In the genomic region with DNA sequence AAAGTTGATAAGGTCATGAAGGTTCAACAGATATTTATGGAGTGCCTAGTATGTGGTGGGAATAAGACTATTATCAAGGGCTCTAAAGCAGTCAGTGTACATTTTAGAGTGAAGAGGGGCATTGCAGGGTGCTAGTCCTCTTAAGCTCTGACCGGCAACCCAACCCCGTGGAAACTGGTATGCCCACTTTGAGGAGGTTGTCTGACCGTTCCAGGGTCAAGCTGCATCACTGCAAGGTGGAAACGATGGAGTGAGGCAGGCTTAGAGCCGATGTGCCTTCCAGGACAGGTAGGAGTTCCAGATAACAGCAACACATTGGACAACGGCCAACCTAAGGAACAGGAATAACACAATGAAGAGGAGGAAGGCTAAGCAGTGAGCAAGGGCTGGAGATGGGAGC, we compare ENCODE assay signal across 23 cellular contexts. TPM values are rescaled to one million over a fixed set of nuclear protein-coding genes. Genes with fewer than 3 reads are reported as not detected.
DNase-seq lines count a peak whose midpoint lies in the region; ATAC-seq, FAIRE-seq and TF ChIP-seq lines count a peak whose summit lies in the region.
"Had no signal": no experiment of that assay in that cellular context is flagged by ENCODE, and none has a peak within 500 bp of the region (broad histone marks: within the 10 kb centered on the region; RNA-seq: fewer than 3 reads in every experiment).

No MANE protein-coding gene starts in this region.

- WGBS in HepG2 (ENCODE audit: low lambda C conversion rate), result 91% methylated on average over 6 of the region's 6 CpGs
- WGBS in right lobe of liver (ENCODE audit: insufficient coverage, low coverage, low lambda C conversion rate, missing lambda C conversion rate), result 68% methylated on average over 3 of the region's 6 CpGs
- 80 to 94% (median 81%) methylated on average over 6 of the region's 6 CpGs for WGBS in psoas muscle, 3 donors

- TF ChIP-seq POLR2A in HepG2 (IDR thresholded peaks at IDR 0.05; ENCODE audit: insufficient read depth in 1 of 2, low read depth in 2 of 2, low read length in 2 of 2), result no peak
- no peak for TF ChIP-seq POLR2A in right lobe of liver (IDR thresholded peaks at IDR 0.05)
- TF ChIP-seq POLR2A in GM12891 (IDR thresholded peaks at IDR 0.05; ENCODE audit: low read depth, low read length), result no peak

- TF ChIP-seq CTCF in HepG2 (CRISPR knock-in tag; IDR thresholded peaks at IDR 0.05), result no peak
- no peak for TF ChIP-seq CTCF in right lobe of liver (IDR thresholded peaks at IDR 0.05)
- no peak for TF ChIP-seq CTCF in kidney (IDR thresholded peaks at IDR 0.05; ENCODE audit: borderline replicate concordance, extremely low read depth, insufficient read depth)
- TF ChIP-seq CTCF in psoas muscle (IDR thresholded peaks at IDR 0.05), result no peak

- DNase-seq in HepG2 (ENCODE audit: low spot score) (no peak), right lobe of liver (no peak), kidney (peak; percentile 14), psoas muscle (no peak), GM12891 (ENCODE audit: insufficient read length, low spot score) (no peak)
- DNase-seq in activated T-cell treated with anti-CD3 and anti-CD28 coated beads, Interleukin-2, amount 50 U/mL, for 72 hours, result no peak
- DNase-seq: CD4-positive, CD25-positive, alpha-beta regulatory T cell; EL; GF-D8; KBM-7; NCI-H1092; NCI-H1436; NCI-H1930; NCI-H2227 treated with DMSO at 0.1 percent for 48 hours; NCI-H510A; NCI-H748 treated with DMSO at 0.1 percent for 48 hours; SJCRH30 had no signal

- FAIRE-seq in HepG2 (lab: Jason Lieb, UNC), result peak; percentile 8
- no peak for FAIRE-seq in kidney (lab: Jason Lieb, UNC)
- no peak for FAIRE-seq in GM12891 (lab: Jason Lieb, UNC)
- FAIRE-seq: A549, GM19239, H54, RCC 7860 had no signal

- H3K9me3 ChIP-seq in HepG2 (ENCODE audit: low read length), result no peaks in the 10 kb centered on the region
- H3K9me3 ChIP-seq in right lobe of liver, result no peaks in the 10 kb centered on the region
- no peaks in the 10 kb centered on the region for H3K9me3 ChIP-seq in kidney (ENCODE audit: control insufficient read depth in 1 of 2, low read length in 2 of 2)
- H3K9me3 ChIP-seq in psoas muscle, result no peaks in the 10 kb centered on the region
- H3K9me3 ChIP-seq: A549, SJCRH30 had no signal

- H3K79me2 ChIP-seq in HepG2 (ENCODE audit: insufficient read depth, low read length), result no peaks in the 10 kb centered on the region

- H3K27me3 ChIP-seq in HepG2 (ENCODE audit: control insufficient read depth in 1 of 2, insufficient read depth in 2 of 2, low read length in 2 of 2) (peaks cover 0 to 2% of the 10 kb centered on the region in 2 experiments; a peak in 2 of 5 replicates), right lobe of liver (peaks cover 0 to 11% of the 10 kb centered on the region in 2 donors), psoas muscle (ENCODE audit: insufficient read depth in 3 of 3, low read length in 2 of 3) (no peaks in the 10 kb centered on the region)
- H3K27me3 ChIP-seq: SJCRH30 had no signal

- H3K36me3 Mint-ChIP-seq in activated T-cell treated with anti-CD3 and anti-CD28 coated beads, Interleukin-2, amount 50 U/mL, for 72 hours (ENCODE audit: insufficient read depth in 2 of 2), result peaks cover 3 to 7% of the 10 kb centered on the region in 2 donors

- H4K20me1 ChIP-seq in HepG2 (ENCODE audit: insufficient read depth, low read length), result no peaks in the 10 kb centered on the region

- H3K4me2 ChIP-seq in HepG2 (ENCODE audit: low read depth, low read length), result no peak overlapping the region
- H3K4me2 ChIP-seq: A549 had no signal

- H3K27me3 Mint-ChIP-seq in activated T-cell treated with anti-CD3 and anti-CD28 coated beads, Interleukin-2, amount 50 U/mL, for 72 hours (ENCODE audit: low read depth), result peaks cover 15% of the 10 kb centered on the region

- BruUV-seq in HepG2 (replicated peaks; lab: Mats Ljungman, UMichigan), result no TSS peak

- no peak overlapping the region for H3K4me3 Mint-ChIP-seq in activated T-cell treated with anti-CD3 and anti-CD28 coated beads, Interleukin-2, amount 50 U/mL, for 72 hours

- TF ChIP-seq RAD21 in HepG2 (CRISPR knock-in tag; IDR thresholded peaks at IDR 0.05), result no peak

- H3K9ac ChIP-seq in HepG2 (ENCODE audit: insufficient read depth, low read depth, low read length) (no peak overlapping the region), kidney (ENCODE audit: low read length in 2 of 2) (no peak overlapping the region)

- no peaks in the 10 kb centered on the region for H3K4me1 Mint-ChIP-seq in activated T-cell treated with anti-CD3 and anti-CD28 coated beads, Interleukin-2, amount 50 U/mL, for 72 hours (ENCODE audit: low read depth)

- POLR2A ChIA-PET in HepG2 (lab: Yijun Ruan, JAX), result interaction anchor here (0.7 to 1.6 kb wide), 3 partner anchors 11 to 1068 kb away, joined by 3 to 5 read pairs (median 4); no protein-coding TSS in a partner anchor

- H3K4me1 ChIP-seq in HepG2 (ENCODE audit: insufficient read depth, low read length) (peaks cover 32% of the 10 kb centered on the region), right lobe of liver (peaks cover 0 to 21% (median 0%) of the 10 kb centered on the region in 4 donors), kidney (ENCODE audit: control insufficient read depth in 1 of 2, insufficient read depth in 1 of 2, low read depth in 1 of 2, low read length in 2 of 2) (peaks cover 0 to 3% of the 10 kb centered on the region in 2 donors), psoas muscle (peaks cover 6% of the 10 kb centered on the region)
- H3K4me1 ChIP-seq: A549, SJCRH30 had no signal

- ATAC-seq in HepG2 (no peak), right lobe of liver (no peak), psoas muscle (no peak), HG02678 (IDR thresholded peaks at IDR 0.05; ENCODE audit: unreplicated experiment) (no peak)
- no peak for ATAC-seq in activated T-cell treated with anti-CD3 and anti-CD28 coated beads, Interleukin-2, amount 50 U/mL, for 72 hours (replicated peaks in 1 of 2)
- ATAC-seq: A549 had no signal

- no peak overlapping the region for H3K27ac Mint-ChIP-seq in activated T-cell treated with anti-CD3 and anti-CD28 coated beads, Interleukin-2, amount 50 U/mL, for 72 hours
- H3K27ac Mint-ChIP-seq: CD4-positive, CD25-positive, alpha-beta regulatory T cell had no signal

- no peak overlapping the region for H2AFZ ChIP-seq in HepG2 (ENCODE audit: low read length)

- H3K4me3 ChIP-seq in HepG2 (replicated peaks in 1 of 3; ENCODE audit: insufficient read depth in 1 of 3, low read depth in 2 of 3, low read length in 3 of 3) (no peak overlapping the region), right lobe of liver (no peak overlapping the region), kidney (ENCODE audit: low read length in 2 of 2) (no peak overlapping the region), psoas muscle (no peak overlapping the region)
- H3K4me3 ChIP-seq: A549, SJCRH30 had no signal

- H3K27ac ChIP-seq in HepG2 (ENCODE audit: extremely low read length, insufficient read depth, low read length) (no peak overlapping the region), right lobe of liver (no peak overlapping the region), kidney (ENCODE audit: low read depth in 2 of 2, low read length in 2 of 2) (no peak overlapping the region), psoas muscle (peak overlapping the region; percentile 30)
- H3K27ac ChIP-seq: A549, SJCRH30 had no signal

- intact Hi-C loops in HepG2 (cut with micrococcal nuclease; ENCODE audit: unreplicated experiment), result no loop called here
- intact Hi-C loops in right lobe of liver (cut with DNase I), result loop anchor here in 1 of 2 donors (10.0 kb wide), 2 partner anchors 55 kb away; no protein-coding TSS in a partner anchor
- intact Hi-C loops in kidney (cut with DNase I), result loop anchor here (10.0 kb wide), 1 partner anchor 215 kb away; no protein-coding TSS in a partner anchor
- intact Hi-C loops in psoas muscle (cut with DNase I), result loop anchor here in 1 of 2 donors (10.0 kb wide), 1 partner anchor 335 kb away; a partner anchor contains a TSS

- no peaks in the 10 kb centered on the region for H3K9me3 Mint-ChIP-seq in activated T-cell treated with anti-CD3 and anti-CD28 coated beads, Interleukin-2, amount 50 U/mL, for 72 hours
- H3K9me3 Mint-ChIP-seq: CD4-positive, CD25-positive, alpha-beta regulatory T cell had no signal

- CTCF ChIA-PET in HepG2 (lab: Yijun Ruan, JAX; ENCODE audit: low intra/inter-chr PET ratio, low total read pairs), result no interaction called here

- TF ChIP-seq EP300 in HepG2 (IDR thresholded peaks at IDR 0.05; ENCODE audit: low read depth in 2 of 2, low read length in 2 of 2), result no peak
- no peak for TF ChIP-seq EP300 in HepG2 (CRISPR knock-in tag; IDR thresholded peaks at IDR 0.05; ENCODE audit: borderline replicate concordance)

- in situ Hi-C loops in HepG2 (cut with HindIII; ENCODE audit: extremely low pct_ligation_motif_present, low pct_unique_long_range_greater_than_20kb), result no loop called here

- peaks cover 0 to 2% of the 10 kb centered on the region in 2 experiments; a peak in 2 of 5 replicates for H3K36me3 ChIP-seq in HepG2 (replicated peaks in 1 of 2; ENCODE audit: control insufficient read depth in 1 of 2, insufficient read depth in 2 of 2, low read length in 2 of 2)
- no peaks in the 10 kb centered on the region for H3K36me3 ChIP-seq in right lobe of liver
- no peaks in the 10 kb centered on the region for H3K36me3 ChIP-seq in kidney (ENCODE audit: control insufficient read depth in 1 of 2, insufficient read depth in 2 of 2, low read length in 2 of 2)
- H3K36me3 ChIP-seq in psoas muscle (ENCODE audit: insufficient read depth in 1 of 2, low read depth in 1 of 2), result peaks cover 0 to 53% of the 10 kb centered on the region in 2 donors

RNA-seq across cellular contexts. Expression of a gene that starts 1.4 kb away (rescaled TPM):
- total RNA-seq in HepG2 (2016; rRNA removed; fragmentation: Illumina TruSeq; extraction: Trizol), result 0.36 and 1.2 TPM in 2 replicates
- not detected in 2 replicates for total RNA-seq in HepG2 (2016; cell fraction: cytosol; rRNA removed; fragmentation: Illumina TruSeq; extraction: Trizol; ENCODE audit: low read depth)
- 0.25 and 0.54 TPM in 2 replicates for total RNA-seq in HepG2 (2016; cell fraction: insoluble cytoplasmic fraction; rRNA removed; fragmentation: Illumina TruSeq; extraction: Trizol)
- 0.24 and 0.25 TPM in 2 replicates for total RNA-seq in HepG2 (2016; cell fraction: membrane; rRNA removed; fragmentation: Illumina TruSeq; extraction: Trizol)
- 0.53 and 1.4 TPM in 2 replicates for total RNA-seq in HepG2 (2016; cell fraction: nucleus; rRNA removed; fragmentation: Illumina TruSeq; extraction: Trizol)
- 2.3 and 2.6 TPM in 2 replicates for polyA plus RNA-seq in HepG2 (2011; rRNA removed)
- polyA plus RNA-seq in HepG2 (2011; cell fraction: cytosol; rRNA removed), result 1.3 and 2.9 TPM in 2 replicates
- 22.6 and 33.5 TPM in 2 replicates for polyA plus RNA-seq in HepG2 (2011; cell fraction: nucleus; rRNA removed)
- polyA plus RNA-seq in HepG2 (2012), result 1.8 TPM in 2 replicates
- polyA plus RNA-seq in HepG2 (2016; cell fraction: cytosol; fragmentation: Illumina TruSeq; extraction: Trizol; ENCODE audit: low read depth), result 0.14 TPM in 1 of 2 replicates, not detected in the other
- 0.46 TPM in 1 of 2 replicates, not detected in the other for polyA plus RNA-seq in HepG2 (2016; cell fraction: insoluble cytoplasmic fraction; fragmentation: Illumina TruSeq; extraction: Trizol; ENCODE audit: low read depth)
- 0.25 TPM in 1 of 2 replicates, not detected in the other for polyA plus RNA-seq in HepG2 (2016; cell fraction: membrane; fragmentation: Illumina TruSeq; extraction: Trizol; ENCODE audit: low read depth)
- polyA plus RNA-seq in HepG2 (2016; cell fraction: nucleus; fragmentation: Illumina TruSeq; extraction: Trizol; ENCODE audit: insufficient read depth, low read depth), result 2.6 and 2.7 TPM in 2 replicates
- 0.54 and 2.7 TPM in 2 replicates for polyA minus RNA-seq in HepG2 (2011; rRNA and poly(A)+ RNA removed; ENCODE audit: low replicate concordance)
- polyA minus RNA-seq in HepG2 (2011; cell fraction: cytosol; rRNA and poly(A)+ RNA removed), result not detected in 2 replicates
- 1.7 and 2.1 TPM in 2 replicates for polyA minus RNA-seq in HepG2 (2011; cell fraction: nucleus; rRNA and poly(A)+ RNA removed)
- total RNA-seq in right lobe of liver, result 1 to 10 TPM in 5 of 6 experiments, under 1 TPM in 1; 0.88 to 4.3 (median 1.6) TPM
- 1.4 TPM for total RNA-seq in kidney
- 1.3 TPM for polyA plus RNA-seq in kidney (ENCODE audit: insufficient read depth, low read depth, low replicate concordance)
- under 1 TPM in 1 of 4 donors, not detected in 3; 0.46 TPM for total RNA-seq in psoas muscle
- polyA plus RNA-seq in psoas muscle, result 1 to 10 TPM in 1 of 3 donors, under 1 TPM in 2; 0.26 to 3.6 (median 0.44) TPM
- 0.65 TPM for polyA plus RNA-seq in GM12891 (2012; ENCODE audit: low read depth, missing spikeins)
- total RNA-seq in activated T-cell treated with anti-CD3 and anti-CD28 coated beads, Interleukin-2, amount 50 U/mL, for 72 hours, result 1 to 10 TPM; 4.9 to 7.6 TPM

RNA-seq across cellular contexts. Expression of a gene that starts 13.2 kb away (rescaled TPM):
- total RNA-seq in HepG2 (2016; rRNA removed; fragmentation: Illumina TruSeq; extraction: Trizol) (37.0 and 48.9 TPM in 2 replicates), right lobe of liver (10 to 100 TPM; 17.2 to 82.3 (median 30.4) TPM), kidney (66.2 TPM), psoas muscle (10 to 100 TPM; 11.9 to 20.9 (median 14.9) TPM)
- 20.8 and 25.9 TPM in 2 replicates for total RNA-seq in HepG2 (2016; cell fraction: cytosol; rRNA removed; fragmentation: Illumina TruSeq; extraction: Trizol; ENCODE audit: low read depth)
- total RNA-seq in HepG2 (2016; cell fraction: insoluble cytoplasmic fraction; rRNA removed; fragmentation: Illumina TruSeq; extraction: Trizol), result 42.7 and 51.6 TPM in 2 replicates
- 26.7 and 29.9 TPM in 2 replicates for total RNA-seq in HepG2 (2016; cell fraction: membrane; rRNA removed; fragmentation: Illumina TruSeq; extraction: Trizol)
- total RNA-seq in HepG2 (2016; cell fraction: nucleus; rRNA removed; fragmentation: Illumina TruSeq; extraction: Trizol), result 42.0 and 44.6 TPM in 2 replicates
- polyA plus RNA-seq in HepG2 (2011; rRNA removed) (119 and 129 TPM in 2 replicates), kidney (ENCODE audit: insufficient read depth, low read depth, low replicate concordance) (120 TPM), psoas muscle (10 to 100 TPM; 13.1 to 29.0 (median 14.5) TPM)
- polyA plus RNA-seq in HepG2 (2011; cell fraction: cytosol; rRNA removed), result 118 and 122 TPM in 2 replicates
- 242 and 245 TPM in 2 replicates for polyA plus RNA-seq in HepG2 (2011; cell fraction: nucleus; rRNA removed)
- polyA plus RNA-seq in HepG2 (2012), result 63.5 and 90.0 TPM in 2 replicates
- polyA plus RNA-seq in HepG2 (2016; cell fraction: cytosol; fragmentation: Illumina TruSeq; extraction: Trizol; ENCODE audit: low read depth), result 24.1 and 27.7 TPM in 2 replicates
- 63.3 and 64.7 TPM in 2 replicates for polyA plus RNA-seq in HepG2 (2016; cell fraction: insoluble cytoplasmic fraction; fragmentation: Illumina TruSeq; extraction: Trizol; ENCODE audit: low read depth)
- polyA plus RNA-seq in HepG2 (2016; cell fraction: membrane; fragmentation: Illumina TruSeq; extraction: Trizol; ENCODE audit: low read depth), result 36.5 and 39.6 TPM in 2 replicates
- 101 and 104 TPM in 2 replicates for polyA plus RNA-seq in HepG2 (2016; cell fraction: nucleus; fragmentation: Illumina TruSeq; extraction: Trizol; ENCODE audit: insufficient read depth, low read depth)
- polyA minus RNA-seq in HepG2 (2011; rRNA and poly(A)+ RNA removed; ENCODE audit: low replicate concordance), result 155 and 173 TPM in 2 replicates
- 37.4 and 40.5 TPM in 2 replicates for polyA minus RNA-seq in HepG2 (2011; cell fraction: cytosol; rRNA and poly(A)+ RNA removed)
- polyA minus RNA-seq in HepG2 (2011; cell fraction: nucleus; rRNA and poly(A)+ RNA removed), result 76.9 and 109 TPM in 2 replicates
- polyA plus RNA-seq in GM12891 (2012; ENCODE audit: low read depth, missing spikeins), result 90.6 TPM
- 10 to 100 TPM; 73.2 to 93.0 TPM for total RNA-seq in activated T-cell treated with anti-CD3 and anti-CD28 coated beads, Interleukin-2, amount 50 U/mL, for 72 hours

RNA-seq across cellular contexts. Expression of a gene that starts 27.4 kb away (rescaled TPM):
- 0.07 TPM in 1 of 2 replicates, not detected in the other for total RNA-seq in HepG2 (2016; rRNA removed; fragmentation: Illumina TruSeq; extraction: Trizol)
- not detected in 2 replicates for total RNA-seq in HepG2 (2016; cell fraction: cytosol; rRNA removed; fragmentation: Illumina TruSeq; extraction: Trizol; ENCODE audit: low read depth)
- total RNA-seq in HepG2 (2016; cell fraction: insoluble cytoplasmic fraction; rRNA removed; fragmentation: Illumina TruSeq; extraction: Trizol), result 0.12 and 0.19 TPM in 2 replicates
- total RNA-seq in HepG2 (2016; cell fraction: membrane; rRNA removed; fragmentation: Illumina TruSeq; extraction: Trizol), result 0.07 TPM in 1 of 2 replicates, not detected in the other
- 0.65 TPM in 1 of 2 replicates, not detected in the other for total RNA-seq in HepG2 (2016; cell fraction: nucleus; rRNA removed; fragmentation: Illumina TruSeq; extraction: Trizol)
- polyA plus RNA-seq in HepG2 (2011; rRNA removed), result 0.13 and 0.14 TPM in 2 replicates
- 0.12 and 0.23 TPM in 2 replicates for polyA plus RNA-seq in HepG2 (2011; cell fraction: cytosol; rRNA removed)
- polyA plus RNA-seq in HepG2 (2011; cell fraction: nucleus; rRNA removed), result 0.37 and 0.42 TPM in 2 replicates
- polyA plus RNA-seq in HepG2 (2012), result 0.09 and 0.24 TPM in 2 replicates
- not detected in 2 replicates for polyA plus RNA-seq in HepG2 (2016; cell fraction: cytosol; fragmentation: Illumina TruSeq; extraction: Trizol; ENCODE audit: low read depth)
- polyA plus RNA-seq in HepG2 (2016; cell fraction: insoluble cytoplasmic fraction; fragmentation: Illumina TruSeq; extraction: Trizol; ENCODE audit: low read depth), result 0.20 TPM in 1 of 2 replicates, not detected in the other
- polyA plus RNA-seq in HepG2 (2016; cell fraction: membrane; fragmentation: Illumina TruSeq; extraction: Trizol; ENCODE audit: low read depth), result not detected in 2 replicates
- polyA plus RNA-seq in HepG2 (2016; cell fraction: nucleus; fragmentation: Illumina TruSeq; extraction: Trizol; ENCODE audit: insufficient read depth, low read depth), result 0.52 TPM in 1 of 2 replicates, not detected in the other
- polyA minus RNA-seq in HepG2 (2011; rRNA and poly(A)+ RNA removed; ENCODE audit: low replicate concordance), result 1.4 TPM in 1 of 2 replicates, not detected in the other
- polyA minus RNA-seq in HepG2 (2011; cell fraction: cytosol; rRNA and poly(A)+ RNA removed), result not detected in 2 replicates
- polyA minus RNA-seq in HepG2 (2011; cell fraction: nucleus; rRNA and poly(A)+ RNA removed), result not detected in 2 replicates
- under 1 TPM in 2 of 6 experiments, not detected in 4; 0.14 to 0.25 TPM for total RNA-seq in right lobe of liver
- 0.31 TPM for total RNA-seq in kidney
- polyA plus RNA-seq in kidney (ENCODE audit: insufficient read depth, low read depth, low replicate concordance), result 2.1 TPM
- total RNA-seq in psoas muscle, result 100 to 1,000 TPM; 387 to 784 (median 462) TPM
- polyA plus RNA-seq in psoas muscle, result 100 to 1,000 TPM; 136 to 315 (median 282) TPM
- 0.15 TPM for polyA plus RNA-seq in GM12891 (2012; ENCODE audit: low read depth, missing spikeins)
- under 1 TPM in 1 of 2 donors, not detected in 1; 0.36 TPM for total RNA-seq in activated T-cell treated with anti-CD3 and anti-CD28 coated beads, Interleukin-2, amount 50 U/mL, for 72 hours
- total RNA-seq: CD4-positive, CD25-positive, alpha-beta regulatory T cell had no signal
- polyA plus RNA-seq: BJ had no signal

RNA-seq across cellular contexts. Expression of a gene that starts 34.4 kb away (rescaled TPM):
- total RNA-seq in HepG2 (2016; rRNA removed; fragmentation: Illumina TruSeq; extraction: Trizol) (not detected in 2 replicates), right lobe of liver (not detected), kidney (not detected), psoas muscle (not detected)
- total RNA-seq in HepG2 (2016; cell fraction: cytosol; rRNA removed; fragmentation: Illumina TruSeq; extraction: Trizol; ENCODE audit: low read depth), result not detected in 2 replicates
- total RNA-seq in HepG2 (2016; cell fraction: insoluble cytoplasmic fraction; rRNA removed; fragmentation: Illumina TruSeq; extraction: Trizol), result not detected in 2 replicates
- not detected in 2 replicates for total RNA-seq in HepG2 (2016; cell fraction: membrane; rRNA removed; fragmentation: Illumina TruSeq; extraction: Trizol)
- not detected in 2 replicates for total RNA-seq in HepG2 (2016; cell fraction: nucleus; rRNA removed; fragmentation: Illumina TruSeq; extraction: Trizol)
- polyA plus RNA-seq in HepG2 (2011; rRNA removed) (0.05 and 0.07 TPM in 2 replicates), kidney (ENCODE audit: insufficient read depth, low read depth, low replicate concordance) (not detected), psoas muscle (not detected)
- polyA plus RNA-seq in HepG2 (2011; cell fraction: cytosol; rRNA removed), result not detected in 2 replicates
- polyA plus RNA-seq in HepG2 (2011; cell fraction: nucleus; rRNA removed), result 0.24 and 0.43 TPM in 2 replicates
- 0.17 TPM in 1 of 2 replicates, not detected in the other for polyA plus RNA-seq in HepG2 (2012)
- polyA plus RNA-seq in HepG2 (2016; cell fraction: cytosol; fragmentation: Illumina TruSeq; extraction: Trizol; ENCODE audit: low read depth), result not detected in 2 replicates
- polyA plus RNA-seq in HepG2 (2016; cell fraction: insoluble cytoplasmic fraction; fragmentation: Illumina TruSeq; extraction: Trizol; ENCODE audit: low read depth), result not detected in 2 replicates
- not detected in 2 replicates for polyA plus RNA-seq in HepG2 (2016; cell fraction: membrane; fragmentation: Illumina TruSeq; extraction: Trizol; ENCODE audit: low read depth)
- not detected in 2 replicates for polyA plus RNA-seq in HepG2 (2016; cell fraction: nucleus; fragmentation: Illumina TruSeq; extraction: Trizol; ENCODE audit: insufficient read depth, low read depth)
- polyA minus RNA-seq in HepG2 (2011; rRNA and poly(A)+ RNA removed; ENCODE audit: low replicate concordance), result not detected in 2 replicates
- not detected in 2 replicates for polyA minus RNA-seq in HepG2 (2011; cell fraction: cytosol; rRNA and poly(A)+ RNA removed)
- polyA minus RNA-seq in HepG2 (2011; cell fraction: nucleus; rRNA and poly(A)+ RNA removed), result not detected in 2 replicates
- polyA plus RNA-seq in GM12891 (2012; ENCODE audit: low read depth, missing spikeins), result not detected
- under 1 TPM in 1 of 2 donors, not detected in 1; 0.31 TPM for total RNA-seq in activated T-cell treated with anti-CD3 and anti-CD28 coated beads, Interleukin-2, amount 50 U/mL, for 72 hours
- total RNA-seq: CD4-positive, CD25-positive, alpha-beta regulatory T cell; SJCRH30 had no signal
- polyA plus RNA-seq: A549; BJ; CD4-positive, CD25-positive, alpha-beta regulatory T cell had no signal

RNA-seq across cellular contexts. Expression of a gene that starts 46.8 kb away (rescaled TPM):
- total RNA-seq in HepG2 (2016; rRNA removed; fragmentation: Illumina TruSeq; extraction: Trizol) (0.38 TPM in 1 of 2 replicates, not detected in the other), right lobe of liver (not detected), kidney (0.31 TPM), psoas muscle (under 1 TPM in 3 of 4 donors, not detected in 1; 0.10 to 0.92 (median 0.34) TPM)
- 0.20 and 0.26 TPM in 2 replicates for total RNA-seq in HepG2 (2016; cell fraction: cytosol; rRNA removed; fragmentation: Illumina TruSeq; extraction: Trizol; ENCODE audit: low read depth)
- total RNA-seq in HepG2 (2016; cell fraction: insoluble cytoplasmic fraction; rRNA removed; fragmentation: Illumina TruSeq; extraction: Trizol), result 0.15 TPM in 1 of 2 replicates, not detected in the other
- 0.07 and 0.43 TPM in 2 replicates for total RNA-seq in HepG2 (2016; cell fraction: membrane; rRNA removed; fragmentation: Illumina TruSeq; extraction: Trizol)
- total RNA-seq in HepG2 (2016; cell fraction: nucleus; rRNA removed; fragmentation: Illumina TruSeq; extraction: Trizol), result 0.25 and 0.37 TPM in 2 replicates
- polyA plus RNA-seq in HepG2 (2011; rRNA removed) (0.79 and 1.0 TPM in 2 replicates), kidney (ENCODE audit: insufficient read depth, low read depth, low replicate concordance) (not detected), psoas muscle (under 1 TPM; 0.03 to 0.16 (median 0.09) TPM)
- polyA plus RNA-seq in HepG2 (2011; cell fraction: cytosol; rRNA removed), result 0.54 and 0.83 TPM in 2 replicates
- 5.5 and 6.9 TPM in 2 replicates for polyA plus RNA-seq in HepG2 (2011; cell fraction: nucleus; rRNA removed)
- 1.1 and 1.2 TPM in 2 replicates for polyA plus RNA-seq in HepG2 (2012)
- polyA plus RNA-seq in HepG2 (2016; cell fraction: cytosol; fragmentation: Illumina TruSeq; extraction: Trizol; ENCODE audit: low read depth), result 0.17 and 0.28 TPM in 2 replicates
- 0.23 TPM in 1 of 2 replicates, not detected in the other for polyA plus RNA-seq in HepG2 (2016; cell fraction: insoluble cytoplasmic fraction; fragmentation: Illumina TruSeq; extraction: Trizol; ENCODE audit: low read depth)
- polyA plus RNA-seq in HepG2 (2016; cell fraction: membrane; fragmentation: Illumina TruSeq; extraction: Trizol; ENCODE audit: low read depth), result 0.19 and 0.29 TPM in 2 replicates
- polyA plus RNA-seq in HepG2 (2016; cell fraction: nucleus; fragmentation: Illumina TruSeq; extraction: Trizol; ENCODE audit: insufficient read depth, low read depth), result 0.96 and 1.8 TPM in 2 replicates
- polyA minus RNA-seq in HepG2 (2011; rRNA and poly(A)+ RNA removed; ENCODE audit: low replicate concordance), result 1.8 and 2.7 TPM in 2 replicates
- polyA minus RNA-seq in HepG2 (2011; cell fraction: cytosol; rRNA and poly(A)+ RNA removed), result 0.59 and 0.79 TPM in 2 replicates
- 0.50 and 1.3 TPM in 2 replicates for polyA minus RNA-seq in HepG2 (2011; cell fraction: nucleus; rRNA and poly(A)+ RNA removed)
- polyA plus RNA-seq in GM12891 (2012; ENCODE audit: low read depth, missing spikeins), result 0.08 TPM
- 1 to 10 TPM; 1.5 to 2.3 TPM for total RNA-seq in activated T-cell treated with anti-CD3 and anti-CD28 coated beads, Interleukin-2, amount 50 U/mL, for 72 hours

Comparison
In these comparisons a context has a peak if more than half of its experiments do, and no peak if none do; other contexts are left out.
1. RNA of a gene that starts 27.4 kb away (total RNA-seq): 387 to 784 TPM in psoas muscle; 0.36 TPM in activated T-cell treated with anti-CD3 and anti-CD28 coated beads, Interleukin-2, amount 50 U/mL, for 72 hours, 0.31 TPM in kidney (single experiment), 0.07 to 0.65 TPM in HepG2 and 0.14 to 0.25 TPM in right lobe of liver; every median in the first group is over 100 times any median in the second.